2 cellular contexts compared by ENCODE assay signal in the genomic region with DNA sequence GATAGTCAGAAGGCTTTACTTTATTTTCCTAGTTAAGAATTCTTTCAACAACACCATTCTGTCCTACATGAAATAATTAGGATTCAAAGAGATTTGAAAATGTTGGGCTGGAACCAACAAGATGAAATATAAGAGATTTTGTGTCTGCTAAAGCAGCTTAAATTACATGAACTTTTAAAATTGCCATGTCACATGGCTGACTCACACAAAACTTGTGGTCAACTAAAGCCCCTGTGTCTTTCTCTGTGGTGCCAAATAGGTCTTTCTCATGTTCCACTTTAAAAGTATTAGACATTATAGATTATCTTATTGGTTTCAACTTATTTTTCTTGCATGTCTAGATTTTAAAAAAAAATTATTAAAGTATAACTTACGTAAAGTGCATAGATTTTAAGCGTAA.
TF ChIP-seq lines count a peak whose summit lies in the region.

No MANE protein-coding gene starts in this region.

TF ChIP-seq in IMR-90, 13 proteins besides CTCF, POLR2A, EP300 and RAD21:
- TF ChIP-seq RCOR1 (IDR thresholded peaks at IDR 0.05; ENCODE audit: insufficient replicate concordance, low read length) (no peak), CHD1 (IDR thresholded peaks at IDR 0.05; ENCODE audit: low read depth, low read length) (no peak)

TF ChIP-seq in SK-N-SH, 30 proteins besides CTCF, POLR2A, EP300 and RAD21:
- TF ChIP-seq RFX5 (IDR thresholded peaks at IDR 0.05; ENCODE audit: low read length) = no peak
- TF ChIP-seq RCOR1 (IDR thresholded peaks at IDR 0.05; ENCODE audit: low read length) = no peak
- TF ChIP-seq FOSL2 (IDR thresholded peaks at IDR 0.05; ENCODE audit: borderline replicate concordance, low read depth) = peak; percentile 23; the same call in 1 of the 2 replicates
- no peak for TF ChIP-seq FOXM1 (IDR thresholded peaks at IDR 0.05; ENCODE audit: low read depth)
